Comparison of ENCODE assay signal across 23 cellular contexts in the genomic region with DNA sequence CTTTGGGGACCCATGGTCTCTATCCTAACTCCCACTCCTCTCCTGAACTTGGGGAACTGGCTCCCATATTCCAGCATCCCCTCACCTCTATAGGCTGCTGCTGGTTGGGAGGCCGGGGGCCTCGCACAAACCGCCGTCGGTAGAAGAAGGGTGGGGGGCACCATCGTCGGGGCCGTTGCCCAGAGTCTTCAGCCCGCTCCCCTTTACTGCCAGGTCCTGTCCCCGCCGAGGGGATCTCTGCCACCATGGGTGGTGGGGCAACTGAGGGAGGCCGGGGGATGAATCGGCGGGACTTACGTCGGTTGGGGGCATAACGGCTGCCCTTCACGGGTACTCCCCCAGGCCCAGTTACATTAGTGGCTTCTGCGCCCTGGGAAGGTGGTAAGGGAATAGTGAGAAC. TPM values are rescaled to one million over a fixed set of nuclear protein-coding genes. Genes with fewer than 3 reads are reported as not detected.
"Had no signal": no experiment of that assay in that cellular context is flagged by ENCODE, and none has a peak within 500 bp of the region (broad histone marks: within the 10 kb centered on the region; RNA-seq: fewer than 3 reads in every experiment).

No MANE protein-coding gene starts in this region.

- DNase-seq: activated CD4-positive, alpha-beta memory T cell treated with anti-CD3 and anti-CD28 coated beads, Interleukin-2, amount 10 ng/mL, durations not matched to agents 7 days and 5 days; activated CD4-positive, alpha-beta T cell treated with anti-CD3 and anti-CD28 coated beads for 36 hours; activated CD4-positive, alpha-beta T cell treated with anti-CD3 and anti-CD28 coated beads, Interleukin-2, amount 50 U/mL, for 1 hour; activated gamma-delta T cell; activated naive CD4-positive, alpha-beta T cell treated with anti-CD3 and anti-CD28 coated beads for 36 hours; activated T-cell treated with anti-CD3 and anti-CD28 coated beads for 4 hours; activated T-cell treated with anti-CD3 and anti-CD28 coated beads, Interleukin-2, amount 50 U/mL, for 48 hours; amygdala; MM.1S; NCI-H1105; NCI-H1436; NCI-H1694 treated with DMSO at 0.1 percent for 48 hours; NCI-H2029 treated with DMSO at 0.1 percent for 48 hours; NCI-H345; NCI-H510A treated with DMSO at 0.1 percent for 48 hours; NCI-H69; PC-3; SIG-M5; T-helper 17 cell; WERI-Rb-1 had no signal

- H3K4me3 Mint-ChIP-seq: activated CD4-positive, alpha-beta memory T cell treated with anti-CD3 and anti-CD28 coated beads, Interleukin-2, amount 10 ng/mL, durations not matched to agents 7 days and 5 days; activated CD4-positive, alpha-beta T cell treated with anti-CD3 and anti-CD28 coated beads for 36 hours; activated naive CD4-positive, alpha-beta T cell treated with anti-CD3 and anti-CD28 coated beads for 36 hours; activated naive CD8-positive, alpha-beta T cell; activated T-helper 17 cell treated with anti-CD3 and anti-CD28 coated beads, Interleukin-2, amount 50 U/mL, for 72 hours; brain; T-helper 17 cell had no signal

- H3K36me3 Mint-ChIP-seq: activated naive CD8-positive, alpha-beta T cell; brain had no signal

- H3K27ac ChIP-seq: WERI-Rb-1 had no signal

- H3K36me3 ChIP-seq: WERI-Rb-1 had no signal

- H3K9me3 Mint-ChIP-seq: activated CD4-positive, alpha-beta memory T cell treated with anti-CD3 and anti-CD28 coated beads, Interleukin-2, amount 10 ng/mL, durations not matched to agents 7 days and 5 days; activated naive CD4-positive, alpha-beta T cell treated with anti-CD3 and anti-CD28 coated beads for 36 hours; activated T-helper 17 cell treated with anti-CD3 and anti-CD28 coated beads, Interleukin-2, amount 50 U/mL, for 72 hours had no signal

- ATAC-seq: activated CD4-positive, alpha-beta T cell treated with anti-CD3 and anti-CD28 coated beads for 36 hours; activated T-helper 17 cell treated with anti-CD3 and anti-CD28 coated beads, Interleukin-2, amount 50 U/mL, for 72 hours; PC-3; T-helper 17 cell had no signal

- H3K27ac Mint-ChIP-seq: activated CD4-positive, alpha-beta memory T cell treated with anti-CD3 and anti-CD28 coated beads, Interleukin-2, amount 10 ng/mL, durations not matched to agents 7 days and 5 days; activated CD4-positive, alpha-beta T cell treated with anti-CD3 and anti-CD28 coated beads for 36 hours; activated naive CD4-positive, alpha-beta T cell treated with anti-CD3 and anti-CD28 coated beads for 36 hours; activated naive CD8-positive, alpha-beta T cell; activated T-helper 17 cell treated with anti-CD3 and anti-CD28 coated beads, Interleukin-2, amount 50 U/mL, for 72 hours; brain; T-helper 17 cell had no signal

RNA-seq across cellular contexts. Expression of gene YBX2, which starts 4.3 kb away (rescaled TPM):
- total RNA-seq: T-helper 17 cell had no signal

RNA-seq across cellular contexts. Expression of gene SLC2A4, which starts 8.6 kb away (rescaled TPM):
- total RNA-seq: activated CD4-positive, alpha-beta memory T cell treated with anti-CD3 and anti-CD28 coated beads, Interleukin-2, amount 10 ng/mL, durations not matched to agents 7 days and 5 days; activated T-helper 17 cell treated with anti-CD3 and anti-CD28 coated beads, Interleukin-2, amount 50 U/mL, for 72 hours; T-helper 17 cell had no signal
